In the genomic region with DNA sequence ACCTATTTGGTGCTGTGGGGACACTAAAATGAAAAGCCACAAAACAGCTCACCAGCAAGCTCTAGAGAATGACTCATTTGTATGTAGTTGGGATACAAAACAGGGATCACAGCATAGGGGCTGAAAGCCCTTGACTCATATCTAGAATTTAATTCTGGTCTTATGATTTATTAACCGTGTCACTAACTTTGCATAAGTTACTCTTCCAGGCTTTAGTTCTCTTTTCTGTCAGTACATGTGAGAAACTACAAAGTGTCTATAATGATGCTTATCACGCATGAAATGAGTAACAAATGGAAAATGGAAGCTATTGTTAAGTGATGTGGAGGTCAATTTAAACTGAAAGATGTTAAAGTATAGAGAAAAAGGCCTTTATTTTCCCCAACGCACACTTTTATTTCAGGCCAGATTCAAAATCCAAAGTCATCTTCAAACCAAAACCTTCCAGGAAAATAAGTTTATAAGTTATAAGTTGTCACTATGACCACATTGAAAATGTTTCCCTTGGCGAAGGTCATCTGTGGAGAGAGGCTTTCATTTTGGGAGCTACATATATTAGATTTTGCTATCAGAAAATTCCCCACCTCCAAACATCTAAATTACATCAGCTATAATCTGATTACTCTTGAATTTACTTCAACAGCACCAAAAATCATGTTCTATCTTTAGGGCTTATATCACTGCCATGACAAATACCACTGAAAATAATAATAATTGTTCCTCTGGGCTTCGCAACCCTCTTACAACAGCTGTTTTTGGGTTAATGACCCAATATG, we compare ENCODE assay signal across 12 cellular contexts.
DNase-seq lines count a peak whose midpoint lies in the region; ATAC-seq, FAIRE-seq and TF ChIP-seq lines count a peak whose summit lies in the region.
"Had no signal": no experiment of that assay in that cellular context is flagged by ENCODE, and none has a peak within 500 bp of the region (broad histone marks: within the 10 kb centered on the region; RNA-seq: fewer than 3 reads in every experiment).

No MANE protein-coding gene starts in this region.

- no peaks in the 10 kb centered on the region for H3K4me1 ChIP-seq in transverse colon

- CTCF ChIA-PET in activated naive CD4-positive, alpha-beta T cell treated with anti-CD3 and anti-CD28 coated beads, Interleukin-2, amount 10 ng/mL, durations not matched to agents 7 days and 5 days (lab: Charles Lee), result no interaction called here

- in situ Hi-C loops in transverse colon (cut with MboI; ENCODE audit: low pct_ligation_motif_present in 1 of 4, low pct_unique_long_range_greater_than_20kb in 1 of 4, low sequenced_read_pairs in 3 of 4), result no loop called here

- no peak overlapping the region for H3K4me3 ChIP-seq in transverse colon

- H3K36me3 Mint-ChIP-seq in naive B cell, result peaks cover 4 to 9% of the 10 kb centered on the region in 2 donors
- no peaks in the 10 kb centered on the region for H3K36me3 Mint-ChIP-seq in activated naive CD4-positive, alpha-beta T cell treated with anti-CD3 and anti-CD28 coated beads, Interleukin-2, amount 10 ng/mL, durations not matched to agents 7 days and 5 days
- H3K36me3 Mint-ChIP-seq: naive thymus-derived CD4-positive, alpha-beta T cell had no signal

- peak overlapping the region; percentile 62 to 99 (median 90) for H3K27ac Mint-ChIP-seq in naive B cell
- no peak overlapping the region for H3K27ac Mint-ChIP-seq in activated naive CD4-positive, alpha-beta T cell treated with anti-CD3 and anti-CD28 coated beads, Interleukin-2, amount 10 ng/mL, durations not matched to agents 7 days and 5 days
- H3K27ac Mint-ChIP-seq: naive thymus-derived CD4-positive, alpha-beta T cell had no signal

- no peak for FAIRE-seq in HTR-8/SVneo (lab: Jason Lieb, UNC)
- FAIRE-seq: TTC549 had no signal

- H3K27ac ChIP-seq in transverse colon, result no peak overlapping the region

- H3K9me3 ChIP-seq in transverse colon, result no peaks in the 10 kb centered on the region

- intact Hi-C loops in transverse colon (cut with DNase I; ENCODE audit: low total_unique reads), result no loop called here

- peak overlapping the region; percentile 7 to 71 (median 32) for H3K4me3 Mint-ChIP-seq in naive B cell
- H3K4me3 Mint-ChIP-seq in activated naive CD4-positive, alpha-beta T cell treated with anti-CD3 and anti-CD28 coated beads, Interleukin-2, amount 10 ng/mL, durations not matched to agents 7 days and 5 days, result no peak overlapping the region
- H3K4me3 Mint-ChIP-seq: naive thymus-derived CD4-positive, alpha-beta T cell had no signal

- TF ChIP-seq POLR2A in transverse colon (IDR thresholded peaks at IDR 0.05), result no peak

- ATAC-seq in GM19035 (IDR thresholded peaks at IDR 0.05; ENCODE audit: unreplicated experiment) (peak; percentile 96), HG02678 (IDR thresholded peaks at IDR 0.05; ENCODE audit: unreplicated experiment) (peak; percentile 78), naive B cell (ENCODE audit: low read depth in 2 of 2) (peak; percentile 93 to 94)
- ATAC-seq: naive thymus-derived CD4-positive, alpha-beta T cell had no signal

- H3K9me3 Mint-ChIP-seq in naive B cell, result peaks cover 0 to 4% (median 0%) of the 10 kb centered on the region in 7 donors
- no peaks in the 10 kb centered on the region for H3K9me3 Mint-ChIP-seq in activated naive CD4-positive, alpha-beta T cell treated with anti-CD3 and anti-CD28 coated beads, Interleukin-2, amount 10 ng/mL, durations not matched to agents 7 days and 5 days

- TF ChIP-seq EP300 in transverse colon (IDR thresholded peaks at IDR 0.05; ENCODE audit: low read depth), result no peak

- no peaks in the 10 kb centered on the region for H3K27me3 Mint-ChIP-seq in naive B cell
- no peaks in the 10 kb centered on the region for H3K27me3 Mint-ChIP-seq in activated naive CD4-positive, alpha-beta T cell treated with anti-CD3 and anti-CD28 coated beads, Interleukin-2, amount 10 ng/mL, durations not matched to agents 7 days and 5 days
- H3K27me3 Mint-ChIP-seq: naive thymus-derived CD4-positive, alpha-beta T cell had no signal

- H3K27me3 ChIP-seq in transverse colon, result no peaks in the 10 kb centered on the region

- 66 to 74% methylated on average over 5 of the region's 5 CpGs for WGBS in transverse colon (ENCODE audit: low coverage in 1 of 2), 2 donors

- peaks cover 42 to 67% (median 56%) of the 10 kb centered on the region in 3 donors for H3K4me1 Mint-ChIP-seq in naive B cell
- no peaks in the 10 kb centered on the region for H3K4me1 Mint-ChIP-seq in activated naive CD4-positive, alpha-beta T cell treated with anti-CD3 and anti-CD28 coated beads, Interleukin-2, amount 10 ng/mL, durations not matched to agents 7 days and 5 days
- H3K4me1 Mint-ChIP-seq: naive thymus-derived CD4-positive, alpha-beta T cell had no signal

- no peaks in the 10 kb centered on the region for H3K36me3 ChIP-seq in transverse colon

- no peak for TF ChIP-seq CTCF in transverse colon (IDR thresholded peaks at IDR 0.05)

- DNase-seq in HTR-8/SVneo (ENCODE audit: insufficient read length, low spot score) (peak; percentile 3), naive B cell (peak; percentile 68), NCI-H82 (lab: John Stamatoyannopoulos, UW) (no peak), transverse colon (no peak)
- DNase-seq in activated naive CD4-positive, alpha-beta T cell treated with anti-CD3 and anti-CD28 coated beads, Interleukin-2, amount 10 ng/mL, durations not matched to agents 7 days and 5 days, result no peak
- DNase-seq: amniotic stem cell; foreskin fibroblast; naive thymus-derived CD4-positive, alpha-beta T cell; NCI-H1417 treated with DMSO at 0.1 percent for 48 hours had no signal

Comparison
In these comparisons a context has a peak if more than half of its experiments do, and no peak if none do; other contexts are left out.
1. DNase-seq: peak in HTR-8/SVneo (single experiment) and naive B cell (single experiment); none in NCI-H82 (single experiment), transverse colon (single experiment) and activated naive CD4-positive, alpha-beta T cell treated with anti-CD3 and anti-CD28 coated beads, Interleukin-2, amount 10 ng/mL, durations not matched to agents 7 days and 5 days (single experiment).
2. Peak in every context shown above with its lines, with median percentiles within 50 percentile points of each other: ATAC-seq.